ENCODE assay signal across 1 cellular context in genomic region chr2:230863442-230864121, GRCh38.
TF ChIP-seq lines count a peak whose summit lies in the region.

No MANE protein-coding gene starts in this region.

TF ChIP-seq in HCT116, 20 proteins besides CTCF, POLR2A, EP300 and RAD21 (continued from another document):
- no peak for TF ChIP-seq REST (IDR thresholded peaks at IDR 0.05; ENCODE audit: low read depth)
- TF ChIP-seq CEBPB (IDR thresholded peaks at IDR 0.05; ENCODE audit: low read depth): no peak
- no peak for TF ChIP-seq MAX (IDR thresholded peaks at IDR 0.05)
- TF ChIP-seq SP1 (IDR thresholded peaks at IDR 0.05; ENCODE audit: low read depth): no peak
- TF ChIP-seq POLR2AphosphoS5 (IDR thresholded peaks at IDR 0.05; ENCODE audit: low read depth, low read length): no peak
- TF ChIP-seq SIN3A (IDR thresholded peaks at IDR 0.05; ENCODE audit: low read depth): no peak
